ENCODE assay signal across 8 cellular contexts in the genomic region with DNA sequence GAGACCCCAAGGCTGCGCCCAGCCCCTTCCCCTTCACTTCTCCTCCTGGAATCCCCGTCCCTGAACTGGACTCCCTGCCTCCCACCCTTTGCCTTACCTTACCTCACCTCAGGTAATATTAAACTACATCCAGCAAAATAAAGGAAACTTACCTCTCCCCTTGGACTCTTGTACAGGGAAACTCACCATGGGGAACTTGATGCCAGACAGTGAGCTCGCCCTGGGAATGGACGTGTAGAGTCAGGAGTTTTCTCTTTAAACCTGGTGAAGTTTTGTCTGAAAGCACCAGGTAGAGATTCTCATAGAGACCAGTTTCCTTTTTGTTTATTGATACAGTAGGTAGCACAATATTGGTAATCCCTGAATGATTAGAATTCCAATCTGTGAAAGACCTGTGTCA. TPM values are rescaled to one million over a fixed set of nuclear protein-coding genes. Genes with fewer than 3 reads are reported as not detected.
DNase-seq lines count a peak whose midpoint lies in the region; ATAC-seq, FAIRE-seq and TF ChIP-seq lines count a peak whose summit lies in the region.

No MANE protein-coding gene starts in this region.

- POLR2A ChIA-PET in PC-9 (lab: Charles Lee; ENCODE audit: unreplicated experiment), result no interaction called here

- H3K27ac Mint-ChIP-seq in endothelial cell (ENCODE audit: unreplicated experiment), result no peak overlapping the region
- H3K27ac Mint-ChIP-seq in nephron, result peak overlapping the region in 2 of 3 experiments; percentile 11 to 23

- H3K9me3 Mint-ChIP-seq in endothelial cell (ENCODE audit: unreplicated experiment), result no peaks in the 10 kb centered on the region
- H3K9me3 Mint-ChIP-seq in nephron, result no peaks in the 10 kb centered on the region

- no peaks in the 10 kb centered on the region for H4K20me1 ChIP-seq in PC-9 (ENCODE audit: insufficient read depth)

- H3K4me3 Mint-ChIP-seq in endothelial cell (ENCODE audit: unreplicated experiment), result peak overlapping the region; percentile 88
- peak overlapping the region; percentile 76 to 92 (median 85) for H3K4me3 Mint-ChIP-seq in nephron

- no peaks in the 10 kb centered on the region for H3K9me2 ChIP-seq in PC-9 (ENCODE audit: insufficient read depth)

- H3K4me2 ChIP-seq in PC-9, result peak overlapping the region; percentile 82

- no peaks in the 10 kb centered on the region for H3K36me3 ChIP-seq in PC-9 (ENCODE audit: low read depth)

- TF ChIP-seq CTCF in PC-9 (conservative IDR thresholded peaks at IDR 0.05) (no peak), endothelial cell (IDR thresholded peaks at IDR 0.05; ENCODE audit: unreplicated experiment) (no peak), nephron (IDR thresholded peaks at IDR 0.05; ENCODE audit: unreplicated experiment in 3 of 3) (no peak)

- DNase-seq in NCI-H526 treated with DMSO at 0.1 percent for 48 hours (lab: John Stamatoyannopoulos, UW) (peak; percentile 17), NCI-H526 (lab: John Stamatoyannopoulos, UW) (no peak), PC-9 (no peak), endothelial cell (ENCODE audit: low spot score) (no peak), SIG-M5 treated with dmso at 0.1 percent for 504 hours (lab: John Stamatoyannopoulos, UW; ENCODE audit: unreplicated experiment) (no peak), HTR-8/SVneo (ENCODE audit: insufficient read length, low spot score) (no peak)

- FAIRE-seq in HTR-8/SVneo (lab: Jason Lieb, UNC), result no peak

- no peak for ATAC-seq in GM18498 (IDR thresholded peaks at IDR 0.05; ENCODE audit: unreplicated experiment)

- TSS peak; percentile 72 for BruUV-seq in PC-9 (replicated peaks; lab: Mats Ljungman, UMichigan)

- H3K27me3 Mint-ChIP-seq in endothelial cell (ENCODE audit: unreplicated experiment) (peaks cover 2% of the 10 kb centered on the region), nephron (ENCODE audit: low read depth) (peaks cover 90% of the 10 kb centered on the region)

- H3K9me3 ChIP-seq in PC-9 (ENCODE audit: insufficient read depth, low read depth), result no peaks in the 10 kb centered on the region

- CTCF ChIA-PET in PC-9 (lab: Charles Lee), result interaction anchor here (0.7 kb wide), 1 partner anchor 26 kb away, joined by 4 read pairs; no protein-coding TSS in a partner anchor

- no peak overlapping the region for H3K27ac ChIP-seq in PC-9

- peaks cover 16% of the 10 kb centered on the region for H3K36me3 Mint-ChIP-seq in endothelial cell (ENCODE audit: low read depth, unreplicated experiment)
- H3K36me3 Mint-ChIP-seq in nephron (ENCODE audit: low read depth), result peaks cover 4% of the 10 kb centered on the region

- H3K4me1 Mint-ChIP-seq in endothelial cell (ENCODE audit: unreplicated experiment), result peaks cover 20% of the 10 kb centered on the region
- H3K4me1 Mint-ChIP-seq in nephron, result peaks cover 7% of the 10 kb centered on the region

- H3K79me2 ChIP-seq in PC-9 (ENCODE audit: low read depth), result no peaks in the 10 kb centered on the region

- H3K4me1 ChIP-seq in PC-9 (replicated peaks; ENCODE audit: insufficient read depth), result 0 out of 2 replicates have a peak, but pooled peaks cover 3% of the 10 kb centered on the region

- peak overlapping the region; percentile 84 for H2AFZ ChIP-seq in PC-9

- intact Hi-C loops in PC-9 (cut with micrococcal nuclease; ENCODE audit: unreplicated experiment), result loop anchor here (2.0 kb wide), 1 partner anchor 70 kb away; no protein-coding TSS in a partner anchor

- H3K27me3 ChIP-seq in PC-9 (ENCODE audit: insufficient read depth, low read depth), result peaks cover 10% of the 10 kb centered on the region

- H3F3A ChIP-seq in PC-9 (ENCODE audit: insufficient read depth, low read depth), result no peaks in the 10 kb centered on the region

- peak overlapping the region; percentile 67 for H3K4me3 ChIP-seq in PC-9

RNA-seq across cellular contexts. Expression of gene HLA-C, which starts 0.5 kb away (rescaled TPM):
- total RNA-seq in PC-9 (2021) (305 and 374 TPM in 2 replicates), endothelial cell (ENCODE audit: unreplicated experiment) (177 TPM)
